Comparison of ENCODE assay signal across 8 cellular contexts in genomic region chr5:132410451-132411381, GRCh38. TPM values are rescaled to one million over a fixed set of nuclear protein-coding genes. Genes with fewer than 3 reads are reported as not detected.
A peak's percentile ranks its signal among the peaks of the same experiment; 100 is the strongest.
DNase-seq lines count a peak whose midpoint lies in the region; ATAC-seq, FAIRE-seq and TF ChIP-seq lines count a peak whose summit lies in the region.

No MANE protein-coding gene starts in this region.

- H3K27ac Mint-ChIP-seq in WTC11, result peak overlapping the region; percentile 44

- dilution Hi-C loops in keratinocyte (cut with MboI; ENCODE audit: extremely low pct_ligation_motif_present, low sequenced_read_pairs), result no loop called here

- no peaks in the 10 kb centered on the region for H4K20me1 ChIP-seq in keratinocyte (ENCODE audit: control insufficient read depth, extremely low read depth, insufficient read depth, low read length)

- no peaks in the 10 kb centered on the region for H3K27me3 ChIP-seq in bronchial epithelial cell (ENCODE audit: control insufficient read depth, insufficient read depth, low read length)
- H3K27me3 ChIP-seq in keratinocyte (ENCODE audit: control insufficient read depth, extremely low read depth, insufficient read depth, low read length), result no peaks in the 10 kb centered on the region

- peaks cover 35% of the 10 kb centered on the region for H3K4me1 ChIP-seq in keratinocyte (ENCODE audit: control insufficient read depth, extremely low read depth, insufficient read depth, low read length)

- POLR2A ChIA-PET in WTC11 (lab: Charles Lee), result interaction anchor here (0.7 to 1.5 kb wide), 6 partner anchors 79 to 230 kb away, joined by 3 to 5 read pairs (median 3); partner anchors contain the start of gene IRF1

- CTCF ChIA-PET in WTC11 (lab: Charles Lee), result interaction anchor here (0.6 to 2.8 kb wide), 27 partner anchors 10 to 444 kb away, joined by 3 to 29 read pairs (median 4); partner anchors contain the start of genes CCNI2, IRF1, P4HA2 and SLC22A4

- H3K4me3 ChIP-seq in bronchial epithelial cell (ENCODE audit: low read depth, low read length) (peak overlapping the region; percentile 54), keratinocyte (ENCODE audit: control insufficient read depth in 2 of 3, extremely low read depth in 1 of 3, insufficient read depth in 2 of 3, low read depth in 1 of 3, low read length in 3 of 3) (peak overlapping the region; percentile 47 to 71 (median 70))

- ATAC-seq in GM18502 (IDR thresholded peaks at IDR 0.05; ENCODE audit: poor library complexity, unreplicated experiment) (peak; percentile 69), HG02885 (IDR thresholded peaks at IDR 0.05; ENCODE audit: poor library complexity, unreplicated experiment) (peak; percentile 74), WTC11 (peak; percentile 98)

- H3K36me3 Mint-ChIP-seq in WTC11, result no peaks in the 10 kb centered on the region

- H3K4me1 Mint-ChIP-seq in WTC11, result peaks cover 8% of the 10 kb centered on the region

- H3K4me3 Mint-ChIP-seq in WTC11, result peak overlapping the region; percentile 70

- DNase-seq in A172 (ENCODE audit: low spot score) (peak; percentile 66), NCI-H2029 treated with DMSO at 0.1 percent for 48 hours (lab: John Stamatoyannopoulos, UW) (peak; percentile 47), WTC11 (ENCODE audit: low spot score) (peak; percentile 88), bronchial epithelial cell (ENCODE audit: low read depth) (no peak), keratinocyte (ENCODE audit: low read depth, low spot score) (no peak)
- peak; percentile 77 to 78 for DNase-seq in stimulated activated CD4-positive, alpha-beta T cell treated with anti-CD3 and anti-CD28 coated beads, Interleukin-15, amount 100 ng/mL, for 48 hours (ENCODE audit: low read depth in 2 of 2)

- peak overlapping the region; percentile 95 for H3K4me2 ChIP-seq in keratinocyte (ENCODE audit: control insufficient read depth, extremely low read depth, insufficient read depth, low read depth, low read length)

- H3K9me3 ChIP-seq in keratinocyte (ENCODE audit: control insufficient read depth, low read depth, low read length), result no peaks in the 10 kb centered on the region

- peak overlapping the region; percentile 78 for H3K27ac ChIP-seq in keratinocyte (ENCODE audit: control insufficient read depth, insufficient read depth, low read length)

- FAIRE-seq in bronchial epithelial cell (lab: Jason Lieb, UNC), result no peak
- no peak for FAIRE-seq in keratinocyte (lab: Jason Lieb, UNC)

- H3K36me3 ChIP-seq in bronchial epithelial cell (ENCODE audit: control insufficient read depth, insufficient read depth, low read length), result no peaks in the 10 kb centered on the region
- H3K36me3 ChIP-seq in keratinocyte (ENCODE audit: control insufficient read depth in 2 of 2, extremely low read depth in 1 of 2, insufficient read depth in 2 of 2, low read length in 2 of 2), result no peaks in the 10 kb centered on the region

- peak overlapping the region; percentile 83 for H3K9ac ChIP-seq in keratinocyte (ENCODE audit: control insufficient read depth, extremely low read depth, insufficient read depth, low read length)

- peaks cover 5% of the 10 kb centered on the region for H3K27me3 Mint-ChIP-seq in WTC11 (ENCODE audit: low read depth)

- H3K9me3 Mint-ChIP-seq in WTC11, result peaks cover 4% of the 10 kb centered on the region; the same call in 1 of the 2 replicates

- H3K79me2 ChIP-seq in keratinocyte (ENCODE audit: control insufficient read depth, insufficient read depth, low read length), result no peaks in the 10 kb centered on the region

- H3K9me1 ChIP-seq in keratinocyte (ENCODE audit: control insufficient read depth, extremely low read depth, insufficient read depth, low read length), result no peaks in the 10 kb centered on the region

- H2AFZ ChIP-seq in keratinocyte (ENCODE audit: control insufficient read depth, low read length), result peak overlapping the region; percentile 78

- TF ChIP-seq CTCF in WTC11 (IDR thresholded peaks at IDR 0.05), result peak; percentile 56
- peak; percentile 78 for TF ChIP-seq CTCF in bronchial epithelial cell (IDR thresholded peaks at IDR 0.05; ENCODE audit: insufficient read depth, low read length, severe bottlenecking)
- peak; percentile 24 to 72 (median 50) for TF ChIP-seq CTCF in keratinocyte (optimal IDR thresholded peaks at IDR 0.05 in 1 of 3, IDR thresholded peaks at IDR 0.05 in 1 of 3, conservative IDR thresholded peaks at IDR 0.05 in 1 of 3; ENCODE audit: extremely low read depth in 1 of 3, insufficient read depth in 2 of 3, low read length in 3 of 3)

TF ChIP-seq in WTC11, 78 proteins besides CTCF, POLR2A, EP300 and RAD21 (continues in another document):
- TF ChIP-seq, protein P1, sequence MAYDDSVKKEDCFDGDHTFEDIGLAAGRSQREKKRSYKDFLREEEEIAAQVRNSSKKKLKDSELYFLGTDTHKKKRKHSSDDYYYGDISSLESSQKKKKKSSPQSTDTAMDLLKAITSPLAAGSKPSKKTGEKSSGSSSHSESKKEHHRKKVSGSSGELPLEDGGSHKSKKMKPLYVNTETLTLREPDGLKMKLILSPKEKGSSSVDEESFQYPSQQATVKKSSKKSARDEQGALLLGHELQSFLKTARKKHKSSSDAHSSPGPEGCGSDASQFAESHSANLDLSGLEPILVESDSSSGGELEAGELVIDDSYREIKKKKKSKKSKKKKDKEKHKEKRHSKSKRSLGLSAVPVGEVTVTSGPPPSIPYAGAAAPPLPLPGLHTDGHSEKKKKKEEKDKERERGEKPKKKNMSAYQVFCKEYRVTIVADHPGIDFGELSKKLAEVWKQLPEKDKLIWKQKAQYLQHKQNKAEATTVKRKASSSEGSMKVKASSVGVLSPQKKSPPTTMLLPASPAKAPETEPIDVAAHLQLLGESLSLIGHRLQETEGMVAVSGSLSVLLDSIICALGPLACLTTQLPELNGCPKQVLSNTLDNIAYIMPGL (CRISPR knock-in tag; IDR thresholded peaks at IDR 0.05), result peak; percentile 95
- TF ChIP-seq, protein P2, sequence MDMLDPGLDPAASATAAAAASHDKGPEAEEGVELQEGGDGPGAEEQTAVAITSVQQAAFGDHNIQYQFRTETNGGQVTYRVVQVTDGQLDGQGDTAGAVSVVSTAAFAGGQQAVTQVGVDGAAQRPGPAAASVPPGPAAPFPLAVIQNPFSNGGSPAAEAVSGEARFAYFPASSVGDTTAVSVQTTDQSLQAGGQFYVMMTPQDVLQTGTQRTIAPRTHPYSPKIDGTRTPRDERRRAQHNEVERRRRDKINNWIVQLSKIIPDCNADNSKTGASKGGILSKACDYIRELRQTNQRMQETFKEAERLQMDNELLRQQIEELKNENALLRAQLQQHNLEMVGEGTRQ (CRISPR knock-in tag; IDR thresholded peaks at IDR 0.05), result peak; percentile 35; the same call in 1 of the 2 replicates
- TF ChIP-seq IRF2 (CRISPR knock-in tag; IDR thresholded peaks at IDR 0.05; ENCODE audit: borderline replicate concordance, low read depth) (peak; percentile 90; the same call in 1 of the 2 replicates), IRF1 (CRISPR knock-in tag; IDR thresholded peaks at IDR 0.05) (0 out of 2 replicates have a peak, but pooled peaks have one; percentile 23), SMAD3 (CRISPR knock-in tag; IDR thresholded peaks at IDR 0.05; ENCODE audit: borderline replicate concordance) (peak; percentile 49; the same call in 1 of the 2 replicates), ESRRA (CRISPR knock-in tag; IDR thresholded peaks at IDR 0.05; ENCODE audit: borderline replicate concordance) (peak; percentile 72), TEAD1 (CRISPR knock-in tag; IDR thresholded peaks at IDR 0.05) (no peak), JAZF1 (CRISPR knock-in tag; IDR thresholded peaks at IDR 0.05) (no peak), SP1 (CRISPR knock-in tag; conservative IDR thresholded peaks at IDR 0.05) (peak; percentile 45; the same call in 1 of the 2 replicates), MAX (CRISPR knock-in tag; IDR thresholded peaks at IDR 0.05) (peak; percentile 12; the same call in 1 of the 2 replicates), RORB (CRISPR knock-in tag; IDR thresholded peaks at IDR 0.05) (no peak)
- TF ChIP-seq, protein P3, sequence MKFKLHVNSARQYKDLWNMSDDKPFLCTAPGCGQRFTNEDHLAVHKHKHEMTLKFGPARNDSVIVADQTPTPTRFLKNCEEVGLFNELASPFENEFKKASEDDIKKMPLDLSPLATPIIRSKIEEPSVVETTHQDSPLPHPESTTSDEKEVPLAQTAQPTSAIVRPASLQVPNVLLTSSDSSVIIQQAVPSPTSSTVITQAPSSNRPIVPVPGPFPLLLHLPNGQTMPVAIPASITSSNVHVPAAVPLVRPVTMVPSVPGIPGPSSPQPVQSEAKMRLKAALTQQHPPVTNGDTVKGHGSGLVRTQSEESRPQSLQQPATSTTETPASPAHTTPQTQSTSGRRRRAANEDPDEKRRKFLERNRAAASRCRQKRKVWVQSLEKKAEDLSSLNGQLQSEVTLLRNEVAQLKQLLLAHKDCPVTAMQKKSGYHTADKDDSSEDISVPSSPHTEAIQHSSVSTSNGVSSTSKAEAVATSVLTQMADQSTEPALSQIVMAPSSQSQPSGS (CRISPR knock-in tag; IDR thresholded peaks at IDR 0.05; ENCODE audit: borderline replicate concordance, low read depth), result no peak

RNA-seq across cellular contexts. Expression of gene SLC22A5, which starts 41.2 kb away (rescaled TPM):
- total RNA-seq in A172 (2014; rRNA removed; shearing (Covaris generic)), result 5.7 and 5.9 TPM in 2 replicates
- total RNA-seq in WTC11 (2021), result 3.6 to 4.9 TPM (median 4.4 TPM) in 3 replicates
- total RNA-seq in bronchial epithelial cell, result 7.1 and 9.6 TPM in 2 replicates
- polyA plus RNA-seq in keratinocyte, result 14.8 to 23.0 TPM (median 21.5 TPM) in 3 replicates
- 2.4 TPM for polyA plus RNA-seq in keratinocyte (2011; ENCODE audit: low read depth)
- 9.5 and 17.4 TPM in 2 replicates for polyA plus RNA-seq in keratinocyte (2011; cell fraction: cytosol; rRNA removed)
- 56.3 and 66.2 TPM in 2 replicates for polyA plus RNA-seq in keratinocyte (2011; cell fraction: nucleus; rRNA removed)
- 7.7 and 9.6 TPM in 2 replicates for polyA plus RNA-seq in keratinocyte (2012; ENCODE audit: low replicate concordance)
- 43.5 to 54.4 TPM (median 46.9 TPM) in 3 replicates for polyA minus RNA-seq in keratinocyte
- 18.8 TPM for polyA minus RNA-seq in keratinocyte (2011; cell fraction: cytosol; rRNA and poly(A)+ RNA removed)
- polyA minus RNA-seq in keratinocyte (2011; cell fraction: nucleus; rRNA and poly(A)+ RNA removed), result 29.9 and 37.5 TPM in 2 replicates

Comparison
In these comparisons a context has a peak if more than half of its experiments do, and no peak if none do; other contexts are left out.
1. DNase-seq: peak in A172 (single experiment), NCI-H2029 treated with DMSO at 0.1 percent for 48 hours (single experiment), WTC11 (single experiment) and stimulated activated CD4-positive, alpha-beta T cell treated with anti-CD3 and anti-CD28 coated beads, Interleukin-15, amount 100 ng/mL, for 48 hours (2 of 2); none in bronchial epithelial cell (single experiment) and keratinocyte (single experiment).
2. Peak in every context shown above with its lines, with median percentiles within 50 percentile points of each other: ATAC-seq and CTCF ChIP-seq.